Comparison of ENCODE assay signal across 8 cellular contexts in genomic region chr15:83067638-83067962, GRCh38. TPM values are rescaled to one million over a fixed set of nuclear protein-coding genes. Genes with fewer than 3 reads are reported as not detected.
DNase-seq lines count a peak whose midpoint lies in the region; ATAC-seq and TF ChIP-seq lines count a peak whose summit lies in the region.

No MANE protein-coding gene starts in this region.

- H3K27ac ChIP-seq in dorsolateral prefrontal cortex: peak overlapping the region; percentile 72 to 99 (median 96)

- DNase-seq in AG10803 (ENCODE audit: low read depth) (no peak), MG63 (no peak), dorsolateral prefrontal cortex (peak in 2 of 10 donors; percentile 11 to 55), NCI-H82 treated with DMSO at 0.1 percent for 48 hours (lab: John Stamatoyannopoulos, UW; ENCODE audit: unreplicated experiment) (no peak), DMS53 treated with DMSO at 0.1 percent for 48 hours (lab: John Stamatoyannopoulos, UW; ENCODE audit: unreplicated experiment) (no peak)

- intact Hi-C loops in dorsolateral prefrontal cortex (cut with DNase I): loop anchor here (2.0 to 10.0 kb wide), 5 partner anchors 40 to 367 kb away; partner anchors contain the start of genes C15orf40 (in 2 of the 2), HDGFL3 (in 2 of the 2) and TM6SF1 (in 1 of the 2)

- H3K27me3 Mint-ChIP-seq in nephron (ENCODE audit: low read depth): no peaks in the 10 kb centered on the region

- peak overlapping the region in 2 of 3 experiments; percentile 83 for H3K4me3 Mint-ChIP-seq in nephron

- peak overlapping the region; percentile 90 to 94 (median 92) for H3K27ac Mint-ChIP-seq in nephron

- H3K27me3 ChIP-seq in MG63: no peaks in the 10 kb centered on the region
- no peaks in the 10 kb centered on the region for H3K27me3 ChIP-seq in dorsolateral prefrontal cortex

- TF ChIP-seq CTCF in AG10803 (conservative IDR thresholded peaks at IDR 0.05; ENCODE audit: low read length) (no peak), dorsolateral prefrontal cortex (IDR thresholded peaks at IDR 0.05 in 54 of 56, conservative IDR thresholded peaks at IDR 0.05 in 2 of 56; ENCODE audit: low read depth in 1 of 56, partially characterized antibody in 56 of 56) (no peak), nephron (IDR thresholded peaks at IDR 0.05; ENCODE audit: unreplicated experiment in 3 of 3) (no peak)

- peaks cover 10% of the 10 kb centered on the region for H3K36me3 Mint-ChIP-seq in nephron (ENCODE audit: low read depth)

- H3K4me3 ChIP-seq in AG10803 (ENCODE audit: low read length) (peak overlapping the region; percentile 51), MG63 (peak overlapping the region; percentile 80), dorsolateral prefrontal cortex (peak overlapping the region; percentile 68 to 98 (median 91))

- H3K9me3 Mint-ChIP-seq in nephron: peaks cover 3% of the 10 kb centered on the region

- H3K4me1 Mint-ChIP-seq in nephron: peaks cover 8% of the 10 kb centered on the region

- peaks cover 5% of the 10 kb centered on the region; the same call in 1 of the 2 replicates for H3K9me3 ChIP-seq in MG63

- ATAC-seq in HG02623 (IDR thresholded peaks at IDR 0.05; ENCODE audit: unreplicated experiment) (no peak), HG03139 (IDR thresholded peaks at IDR 0.05; ENCODE audit: unreplicated experiment) (no peak)

- H3K36me3 ChIP-seq in MG63: peaks cover 22% of the 10 kb centered on the region

RNA-seq across cellular contexts. Expression of gene BTBD1, which starts 0.5 kb away (rescaled TPM):
- 90.8 and 91.9 TPM in 2 replicates for total RNA-seq in MG63 (2014; rRNA removed; shearing (Covaris generic); ENCODE audit: low replicate concordance)
- 100 to 1,000 TPM in 10 of 120 experiments, 10 to 100 TPM in 110; 61.4 to 113 (median 85.9) TPM for total RNA-seq in dorsolateral prefrontal cortex

RNA-seq across cellular contexts. Expression of gene TM6SF1, which starts 39.8 kb away (rescaled TPM):
- 1.6 and 1.7 TPM in 2 replicates for total RNA-seq in MG63 (2014; rRNA removed; shearing (Covaris generic); ENCODE audit: low replicate concordance)
- total RNA-seq in dorsolateral prefrontal cortex: 10 to 100 TPM in 118 of 120 experiments, 1 to 10 TPM in 2; 7.8 to 33.0 (median 19.9) TPM

RNA-seq across cellular contexts. Expression of gene C15orf40, which starts 56.2 kb away (rescaled TPM):
- total RNA-seq in MG63 (2014; rRNA removed; shearing (Covaris generic); ENCODE audit: low replicate concordance): 7.9 and 41.4 TPM in 2 replicates
- total RNA-seq in dorsolateral prefrontal cortex: 10 to 100 TPM; 15.7 to 34.4 (median 22.5) TPM
